In the genomic region with DNA sequence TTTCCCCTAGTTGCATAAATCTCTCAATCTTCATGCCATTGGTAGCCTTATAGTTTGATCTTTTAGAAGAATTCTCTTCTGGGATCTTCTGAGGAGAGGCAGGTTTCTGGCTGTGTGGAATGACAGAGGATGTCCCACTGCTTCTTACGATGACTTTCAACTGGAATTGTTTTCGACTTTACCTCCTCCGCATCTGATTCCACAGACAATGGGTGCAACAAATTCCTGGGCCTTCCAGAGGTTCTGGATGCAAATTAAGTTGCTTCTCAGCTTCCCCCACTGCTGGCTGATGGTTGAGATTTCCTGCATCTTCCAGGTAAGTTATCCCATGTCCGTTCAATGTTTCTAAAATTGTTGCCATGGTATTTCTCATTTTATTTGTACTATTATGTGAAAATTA, we compare ENCODE assay signal across 1 cellular context.
TF ChIP-seq lines count a peak whose summit lies in the region.

No MANE protein-coding gene starts in this region.

TF ChIP-seq in WTC11, 78 proteins besides CTCF, POLR2A, EP300 and RAD21 (continued from another document):
- TF ChIP-seq, protein P1, sequence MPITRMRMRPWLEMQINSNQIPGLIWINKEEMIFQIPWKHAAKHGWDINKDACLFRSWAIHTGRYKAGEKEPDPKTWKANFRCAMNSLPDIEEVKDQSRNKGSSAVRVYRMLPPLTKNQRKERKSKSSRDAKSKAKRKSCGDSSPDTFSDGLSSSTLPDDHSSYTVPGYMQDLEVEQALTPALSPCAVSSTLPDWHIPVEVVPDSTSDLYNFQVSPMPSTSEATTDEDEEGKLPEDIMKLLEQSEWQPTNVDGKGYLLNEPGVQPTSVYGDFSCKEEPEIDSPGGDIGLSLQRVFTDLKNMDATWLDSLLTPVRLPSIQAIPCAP (CRISPR knock-in tag; IDR thresholded peaks at IDR 0.05) = no peak
- TF ChIP-seq SMAD4 (CRISPR knock-in tag; IDR thresholded peaks at IDR 0.05) (no peak), FOXJ3 (CRISPR knock-in tag; IDR thresholded peaks at IDR 0.05; ENCODE audit: borderline replicate concordance) (no peak), PRRX2 (CRISPR knock-in tag; IDR thresholded peaks at IDR 0.05) (no peak)
